In the genomic region with DNA sequence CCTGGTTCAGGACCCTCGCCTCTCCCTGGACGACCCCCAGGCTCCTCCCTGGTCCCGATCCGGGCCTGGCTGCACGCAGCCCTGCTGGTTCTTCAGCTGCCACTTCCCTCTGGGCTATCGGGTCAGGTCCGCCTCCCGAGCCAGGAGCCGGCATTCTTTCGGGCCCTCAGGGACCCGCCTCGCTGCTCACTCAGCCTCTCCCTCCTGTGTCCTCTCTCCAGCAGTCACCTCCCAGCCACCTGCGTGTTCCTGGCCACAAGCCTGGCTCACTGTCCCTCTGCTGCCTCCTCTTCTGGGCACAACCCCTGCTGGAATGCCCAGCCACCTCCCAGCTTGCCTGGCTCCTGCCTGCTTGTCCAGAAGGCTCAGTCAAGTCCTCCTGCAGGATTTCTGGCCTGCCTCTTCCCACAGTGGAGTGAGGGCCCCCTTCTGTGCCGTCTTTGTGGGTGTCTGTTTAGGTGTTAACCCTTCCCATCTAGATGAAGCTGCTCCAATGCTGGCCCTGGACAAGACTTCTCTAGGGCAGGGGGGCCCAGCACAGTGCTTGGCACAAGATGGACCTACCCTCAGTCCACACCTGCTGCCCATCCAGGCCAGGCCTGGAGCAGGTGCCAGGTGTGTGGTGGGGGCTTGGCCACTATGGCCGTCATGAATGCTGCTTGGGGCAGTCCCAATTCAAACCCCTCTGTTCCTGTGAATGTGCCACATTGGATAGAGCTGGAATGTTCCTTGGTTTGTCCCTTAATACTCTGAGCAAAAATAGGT, we compare ENCODE assay signal across 12 cellular contexts. TPM values are rescaled to one million over a fixed set of nuclear protein-coding genes. Genes with fewer than 3 reads are reported as not detected.
DNase-seq lines count a peak whose midpoint lies in the region; ATAC-seq and TF ChIP-seq lines count a peak whose summit lies in the region.
"Had no signal": no experiment of that assay in that cellular context is flagged by ENCODE, and none has a peak within 500 bp of the region (broad histone marks: within the 10 kb centered on the region; RNA-seq: fewer than 3 reads in every experiment).

No MANE protein-coding gene starts in this region.

- peaks cover 13% of the 10 kb centered on the region for H4K20me1 ChIP-seq in SK-N-SH (ENCODE audit: insufficient read depth)

- peaks cover 12% of the 10 kb centered on the region for H3K79me1 ChIP-seq in trophoblast cell (ENCODE audit: low read length)

- H3K27me3 ChIP-seq in CD4-positive, CD25-positive, alpha-beta regulatory T cell (ENCODE audit: control insufficient read depth, insufficient read depth, low read length): peaks cover 5% of the 10 kb centered on the region
- H3K27me3 ChIP-seq in left ventricle myocardium inferior (ENCODE audit: low read depth) (no peaks in the 10 kb centered on the region), trophoblast cell (ENCODE audit: insufficient read depth, low read length) (no peaks in the 10 kb centered on the region), SK-N-SH (ENCODE audit: insufficient read depth) (no peaks in the 10 kb centered on the region), A673 (replicated peaks; ENCODE audit: insufficient read depth, low read depth, low read length, poor library complexity) (no peaks in the 10 kb centered on the region)
- H3K27me3 ChIP-seq: cardiac muscle cell had no signal

- TF ChIP-seq EP300 in SK-N-SH (IDR thresholded peaks at IDR 0.05; ENCODE audit: borderline replicate concordance in 1 of 2, low read depth in 1 of 2, low read length in 1 of 2): no peak

- H4K91ac ChIP-seq in trophoblast cell (ENCODE audit: low read depth, low read length): peak overlapping the region; percentile 29

- H3K27ac Mint-ChIP-seq in CD4-positive, CD25-positive, alpha-beta regulatory T cell: peak overlapping the region in 1 of 3 donors; percentile 38
- H3K27ac Mint-ChIP-seq in T-cell: no peak overlapping the region

- DNase-seq in CD4-positive, CD25-positive, alpha-beta regulatory T cell: no peak
- DNase-seq in T-cell (no peak), left ventricle myocardium inferior (peak; percentile 71), trophoblast cell (peak; percentile 88 to 90), erythroblast (lab: John Stamatoyannopoulos, UW) (no peak), SK-N-SH (no peak), DMS 273 (lab: John Stamatoyannopoulos, UW; ENCODE audit: unreplicated experiment) (no peak), A673 (ENCODE audit: low spot score) (no peak)
- DNase-seq: NCI-H526 treated with DMSO at 0.1 percent for 48 hours; stimulated activated CD4-positive, alpha-beta T cell treated with anti-CD3 and anti-CD28 coated beads, Interleukin-15, amount 100 ng/mL, for 24 hours had no signal

- H3K9ac ChIP-seq in trophoblast cell (ENCODE audit: low read length) (no peak overlapping the region), SK-N-SH (no peak overlapping the region)

- H3K27me3 Mint-ChIP-seq in CD4-positive, CD25-positive, alpha-beta regulatory T cell: peaks cover 15% of the 10 kb centered on the region
- peaks cover 0 to 7% of the 10 kb centered on the region in 2 donors for H3K27me3 Mint-ChIP-seq in T-cell

- no peak overlapping the region for H3K4me2 ChIP-seq in trophoblast cell (ENCODE audit: low read length)
- no peak overlapping the region for H3K4me2 ChIP-seq in SK-N-SH

- POLR2A ChIA-PET in T-cell (lab: Charles Lee): no interaction called here
- POLR2A ChIA-PET in SK-N-SH (lab: Yijun Ruan, JAX): interaction anchor here (1.8 kb wide), 1 partner anchor 37 kb away, joined by 6 read pairs; no protein-coding TSS in a partner anchor
- POLR2A ChIA-PET in A673 (lab: Charles Lee; ENCODE audit: low non-redundant PET): no interaction called here

- TF ChIP-seq CTCF in left ventricle myocardium inferior (IDR thresholded peaks at IDR 0.05; ENCODE audit: borderline replicate concordance): no peak
- TF ChIP-seq CTCF in SK-N-SH (IDR thresholded peaks at IDR 0.05): no peak
- TF ChIP-seq CTCF in A673 (conservative IDR thresholded peaks at IDR 0.05; ENCODE audit: low read depth, low read length): no peak

- CTCF ChIA-PET in T-cell (lab: Charles Lee) (no interaction called here), SK-N-SH (lab: Yijun Ruan, JAX) (interaction anchor here (0.7 to 37.6 kb wide), 5 partner anchors 12 to 54 kb away, joined by 3 to 1048 read pairs (median 4); no protein-coding TSS in a partner anchor), A673 (lab: Charles Lee) (no interaction called here)

- ATAC-seq in CD4-positive, CD25-positive, alpha-beta regulatory T cell (ENCODE audit: low read depth in 2 of 2): no peak
- ATAC-seq in T-cell (replicated peaks in 1 of 4): no peak
- ATAC-seq: K562 had no signal

- H3K9me3 ChIP-seq in CD4-positive, CD25-positive, alpha-beta regulatory T cell (ENCODE audit: control insufficient read depth in 2 of 2, low read length in 2 of 2): no peaks in the 10 kb centered on the region
- H3K9me3 ChIP-seq in left ventricle myocardium inferior (replicated peaks) (no peaks in the 10 kb centered on the region), trophoblast cell (ENCODE audit: insufficient read depth, low read depth, low read length) (peaks cover 1% of the 10 kb centered on the region), SK-N-SH (no peaks in the 10 kb centered on the region), A673 (ENCODE audit: low read depth, low read length, poor library complexity, severe bottlenecking) (no peaks in the 10 kb centered on the region)

- H3K4me1 Mint-ChIP-seq in CD4-positive, CD25-positive, alpha-beta regulatory T cell: peaks cover 0 to 32% (median 17%) of the 10 kb centered on the region in 4 donors
- H3K4me1 Mint-ChIP-seq in T-cell: peaks cover 14 to 27% (median 17%) of the 10 kb centered on the region in 3 donors

- H4K8ac ChIP-seq in trophoblast cell (ENCODE audit: low read depth, low read length): peak overlapping the region; percentile 32

- H3K27ac ChIP-seq in CD4-positive, CD25-positive, alpha-beta regulatory T cell (ENCODE audit: insufficient read depth, low read length, poor library complexity, severe bottlenecking): no peak overlapping the region
- peak overlapping the region; percentile 92 for H3K27ac ChIP-seq in left ventricle myocardium inferior (replicated peaks)
- H3K27ac ChIP-seq in trophoblast cell (ENCODE audit: low read depth, low read length): no peak overlapping the region
- peak overlapping the region in 1 of 2 experiments; percentile 82; a peak in 2 of 4 replicates for H3K27ac ChIP-seq in SK-N-SH (ENCODE audit: low read depth in 2 of 2, low read length in 1 of 2)
- H3K27ac ChIP-seq in A673 (ENCODE audit: low read depth, low read length, poor library complexity, severe bottlenecking): no peak overlapping the region
- H3K27ac ChIP-seq: cardiac muscle cell had no signal

- H3K4me3 ChIP-seq in CD4-positive, CD25-positive, alpha-beta regulatory T cell (ENCODE audit: low read depth, low read length): no peak overlapping the region
- H3K4me3 ChIP-seq in left ventricle myocardium inferior (peak overlapping the region; percentile 98), trophoblast cell (ENCODE audit: low read depth, low read length) (no peak overlapping the region), SK-N-SH (ENCODE audit: low read depth in 2 of 2, low read length in 1 of 2) (no peak overlapping the region), A673 (ENCODE audit: low read depth, low read length, poor library complexity, severe bottlenecking) (no peak overlapping the region)
- H3K4me3 ChIP-seq: cardiac muscle cell, K562 had no signal

- no peak overlapping the region for H2AFZ ChIP-seq in trophoblast cell (ENCODE audit: insufficient read depth, low read length, poor library complexity)
- no peak overlapping the region for H2AFZ ChIP-seq in SK-N-SH (ENCODE audit: low read depth)

- BruUV-seq in A673 (replicated peaks; lab: Mats Ljungman, UMichigan): no TSS peak

- no peak for TF ChIP-seq POLR2A in erythroblast (IDR thresholded peaks at IDR 0.05; ENCODE audit: low read length)

- no peaks in the 10 kb centered on the region for H3K9me3 Mint-ChIP-seq in CD4-positive, CD25-positive, alpha-beta regulatory T cell
- H3K9me3 Mint-ChIP-seq in T-cell: no peaks in the 10 kb centered on the region

- H3K23ac ChIP-seq in trophoblast cell (ENCODE audit: low read length): no peak overlapping the region

- H2BK120ac ChIP-seq in trophoblast cell (ENCODE audit: insufficient read depth, low read length, poor library complexity): peak overlapping the region; percentile 7

- no peaks in the 10 kb centered on the region for H3K36me3 Mint-ChIP-seq in CD4-positive, CD25-positive, alpha-beta regulatory T cell
- H3K36me3 Mint-ChIP-seq in T-cell: no peaks in the 10 kb centered on the region

- H2BK5ac ChIP-seq in trophoblast cell (ENCODE audit: low read depth, low read length, poor library complexity): no peak overlapping the region

- TF ChIP-seq RAD21 in SK-N-SH (IDR thresholded peaks at IDR 0.05; ENCODE audit: low read length): no peak

- H3K18ac ChIP-seq in trophoblast cell (ENCODE audit: low read length): peak overlapping the region; percentile 8

- peak overlapping the region; percentile 36 to 91 (median 78) for H3K4me3 Mint-ChIP-seq in CD4-positive, CD25-positive, alpha-beta regulatory T cell
- peak overlapping the region; percentile 58 to 77 (median 69) for H3K4me3 Mint-ChIP-seq in T-cell

- peaks cover 14% of the 10 kb centered on the region for H3K4me1 ChIP-seq in CD4-positive, CD25-positive, alpha-beta regulatory T cell (ENCODE audit: control insufficient read depth, insufficient read depth, low read length, poor library complexity, severe bottlenecking)
- H3K4me1 ChIP-seq in left ventricle myocardium inferior: peaks cover 76% of the 10 kb centered on the region
- H3K4me1 ChIP-seq in trophoblast cell (ENCODE audit: control insufficient read depth in 1 of 2, insufficient read depth in 2 of 2, low read length in 2 of 2): peaks cover 29 to 40% of the 10 kb centered on the region in 2 experiments
- peaks cover 7 to 59% of the 10 kb centered on the region in 2 experiments; a peak in 3 of 4 replicates for H3K4me1 ChIP-seq in SK-N-SH (ENCODE audit: control insufficient read depth in 1 of 2, insufficient read depth in 2 of 2, low read depth in 1 of 2, low read length in 1 of 2)
- H3K4me1 ChIP-seq in A673 (ENCODE audit: insufficient read depth, low read length, poor library complexity, severe bottlenecking): peaks cover 14% of the 10 kb centered on the region

- intact Hi-C loops in left ventricle myocardium inferior (cut with micrococcal nuclease) (no loop called here), A673 (cut with micrococcal nuclease; ENCODE audit: unreplicated experiment) (no loop called here)

- no peak overlapping the region for H3K14ac ChIP-seq in trophoblast cell (ENCODE audit: low read length)

- H2AK5ac ChIP-seq in trophoblast cell (ENCODE audit: low read length): peak overlapping the region; percentile 14

- H3K79me2 ChIP-seq in trophoblast cell (ENCODE audit: control insufficient read depth, insufficient read depth, low read length, poor library complexity): peaks cover 3% of the 10 kb centered on the region
- peaks cover 15% of the 10 kb centered on the region; the same call in 1 of the 2 replicates for H3K79me2 ChIP-seq in SK-N-SH (ENCODE audit: insufficient read depth)

- H4K12ac ChIP-seq in trophoblast cell (ENCODE audit: low read depth, low read length): no peak overlapping the region

- H3K9me2 ChIP-seq in SK-N-SH: no peaks in the 10 kb centered on the region

- no peaks in the 10 kb centered on the region for H3K36me3 ChIP-seq in CD4-positive, CD25-positive, alpha-beta regulatory T cell (ENCODE audit: control insufficient read depth, insufficient read depth, low read length)
- H3K36me3 ChIP-seq in left ventricle myocardium inferior: no peaks in the 10 kb centered on the region
- H3K36me3 ChIP-seq in trophoblast cell (ENCODE audit: control insufficient read depth in 1 of 2, insufficient read depth in 2 of 2, low read length in 2 of 2): peaks cover 0 to 5% of the 10 kb centered on the region in 2 experiments
- no peaks in the 10 kb centered on the region for H3K36me3 ChIP-seq in SK-N-SH (replicated peaks in 1 of 2; ENCODE audit: control insufficient read depth in 1 of 2, insufficient read depth in 2 of 2, low read length in 1 of 2)
- H3K36me3 ChIP-seq in A673 (ENCODE audit: insufficient read depth, low read length, poor library complexity, severe bottlenecking): no peaks in the 10 kb centered on the region
- H3K36me3 ChIP-seq: cardiac muscle cell had no signal

- H3F3A ChIP-seq in SK-N-SH (replicated peaks; ENCODE audit: insufficient read depth): no peaks in the 10 kb centered on the region

- H3K4ac ChIP-seq in trophoblast cell (ENCODE audit: low read depth, low read length): no peak overlapping the region

- no peak overlapping the region for H2BK12ac ChIP-seq in trophoblast cell (ENCODE audit: low read length)

- WGBS in trophoblast cell (ENCODE audit: extremely low coverage, insufficient coverage, insufficient read length): no CpG with 5 or more reads among the region's 15 CpGs
- 87% methylated on average over 12 of the region's 15 CpGs for WGBS in SK-N-SH (ENCODE audit: low lambda C conversion rate)

RNA-seq across cellular contexts. Expression of gene WFS1, which starts 2.2 kb away (rescaled TPM):
- 3.8 TPM for total RNA-seq in CD4-positive, CD25-positive, alpha-beta regulatory T cell
- 1 to 10 TPM; 2.5 to 4.2 (median 3.4) TPM for polyA plus RNA-seq in CD4-positive, CD25-positive, alpha-beta regulatory T cell
- total RNA-seq in T-cell: 1 to 10 TPM; 3.2 to 6.2 (median 5.1) TPM
- 104 TPM for total RNA-seq in left ventricle myocardium inferior
- 65.0 and 74.6 TPM in 2 replicates for polyA plus RNA-seq in trophoblast cell (2013)
- 15.8 and 18.7 TPM in 2 replicates for polyA plus RNA-seq in SK-N-SH (2012; rRNA removed)
- 6.5 and 10.4 TPM in 2 replicates for polyA plus RNA-seq in SK-N-SH (2012; cell fraction: cytosol; rRNA removed)
- polyA plus RNA-seq in SK-N-SH (2012; cell fraction: nucleus; rRNA removed): 24.9 and 27.7 TPM in 2 replicates
- total RNA-seq in A673 (2021): 14.0 and 15.6 TPM in 2 replicates

Comparison
In these comparisons a context has a peak if more than half of its experiments do, and no peak if none do; other contexts are left out.
1. DNase-seq: peak in left ventricle myocardium inferior (single experiment) and trophoblast cell (2 of 2); none in CD4-positive, CD25-positive, alpha-beta regulatory T cell (0 of 3), T-cell (0 of 34), erythroblast (0 of 2), SK-N-SH (single experiment), DMS 273 (single experiment) and A673 (single experiment).